24 cellular contexts compared by ENCODE assay signal in the genomic region with DNA sequence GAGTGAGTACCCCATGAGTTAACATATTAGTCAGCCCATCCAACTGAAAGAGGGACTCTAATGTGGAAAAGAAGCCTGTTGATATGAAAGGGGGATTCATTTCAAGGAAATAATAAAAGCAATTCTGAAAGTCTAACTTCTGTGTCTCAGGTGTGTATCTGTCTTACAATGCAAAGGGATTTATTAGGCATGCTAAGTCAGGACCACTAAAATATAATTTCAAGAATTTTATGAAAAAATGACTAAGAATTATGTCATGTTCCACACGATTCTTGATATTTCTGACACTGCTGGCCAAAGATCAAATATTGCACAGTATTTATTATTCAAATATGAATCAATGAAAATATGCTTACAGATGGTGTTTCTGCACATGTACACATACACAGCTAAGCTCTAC.
"Had no signal": no experiment of that assay in that cellular context is flagged by ENCODE, and none has a peak within 500 bp of the region (broad histone marks: within the 10 kb centered on the region; RNA-seq: fewer than 3 reads in every experiment).

No MANE protein-coding gene starts in this region.

- H3K4me3 ChIP-seq: colonic mucosa, esophagus squamous epithelium, left ventricle myocardium inferior, lower lobe of right lung, neural progenitor cell, ovary, testis, tibial nerve, upper lobe of right lung had no signal

- H3K27me3 ChIP-seq: colonic mucosa, esophagus squamous epithelium, neural progenitor cell, ovary, testis, tibial nerve, upper lobe of right lung had no signal

- H3K9me3 ChIP-seq: colonic mucosa, esophagus squamous epithelium, left ventricle myocardium inferior, lower lobe of right lung, ovary, testis, tibial nerve, upper lobe of right lung had no signal

- H3K27ac Mint-ChIP-seq: memory B cell; natural killer cell treated with Interleukin-12 subunit alpha and Interleukin-12 subunit beta and Interleukin-15 and Interleukin-18, amount 100 ng/mL, for 72 hours; neural progenitor cell; stimulated activated memory B cell treated with anti-CD40 and anti-IgM and Interleukin-4, amounts not matched to agents 10 μg/mL and 1 μg/mL and 100 μg/mL, for 72 hours; stimulated activated naive CD8-positive, alpha-beta T cell treated with anti-CD3 and anti-CD28 coated beads, Interleukin-15, Interleukin-2, amounts not matched to agents 100 ng/mL and 50 ng/mL, for 24 hours had no signal

- H3K9me3 Mint-ChIP-seq: immature natural killer cell; memory B cell; natural killer cell treated with Interleukin-12 subunit alpha and Interleukin-12 subunit beta and Interleukin-15 and Interleukin-18, amount 100 ng/mL, for 72 hours; neural progenitor cell; stimulated activated memory B cell treated with anti-CD40 and anti-IgM and Interleukin-4, amounts not matched to agents 10 μg/mL and 1 μg/mL and 100 μg/mL, for 72 hours; stimulated activated naive CD8-positive, alpha-beta T cell treated with anti-CD3 and anti-CD28 coated beads, Interleukin-15, Interleukin-2, amounts not matched to agents 100 ng/mL and 50 ng/mL, for 24 hours had no signal

- H3K9ac ChIP-seq: neural progenitor cell had no signal

- H2AFZ ChIP-seq: neural progenitor cell had no signal

- H3K4me3 Mint-ChIP-seq: immature natural killer cell; memory B cell; natural killer cell treated with Interleukin-12 subunit alpha and Interleukin-12 subunit beta and Interleukin-15 and Interleukin-18, amount 100 ng/mL, for 72 hours; neural progenitor cell; stimulated activated memory B cell treated with anti-CD40 and anti-IgM and Interleukin-4, amounts not matched to agents 10 μg/mL and 1 μg/mL and 100 μg/mL, for 72 hours; stimulated activated naive CD8-positive, alpha-beta T cell treated with anti-CD3 and anti-CD28 coated beads, Interleukin-15, Interleukin-2, amounts not matched to agents 100 ng/mL and 50 ng/mL, for 24 hours had no signal

- H3K36me3 ChIP-seq: colonic mucosa, esophagus squamous epithelium, left ventricle myocardium inferior, lower lobe of right lung, neural progenitor cell, ovary, tibial nerve, upper lobe of right lung had no signal

- FAIRE-seq: kidney had no signal

- DNase-seq: colonic mucosa; dermis blood vessel endothelial cell; esophagus squamous epithelium; foreskin fibroblast; immature natural killer cell; kidney; left cardiac atrium; left ventricle myocardium inferior; lower lobe of right lung; midbrain; nucleus accumbens; ovary; right cardiac atrium; stimulated activated CD4-positive, alpha-beta T cell treated with anti-CD3 and anti-CD28 coated beads, Interleukin-15, amount 100 ng/mL, for 24 hours; stimulated activated CD4-positive, alpha-beta T cell treated with anti-CD3 and anti-CD28 coated beads, Interleukin-1b, Interleukin-23, amount 100 ng/mL, for 48 hours; stimulated activated CD4-positive, alpha-beta T cell treated with anti-CD3 and anti-CD28 coated beads, Interleukin-4, amount 100 ng/mL, for 24 hours; testis; upper lobe of right lung had no signal

- H3K27me3 Mint-ChIP-seq: memory B cell; natural killer cell treated with Interleukin-12 subunit alpha and Interleukin-12 subunit beta and Interleukin-15 and Interleukin-18, amount 100 ng/mL, for 72 hours; stimulated activated memory B cell treated with anti-CD40 and anti-IgM and Interleukin-4, amounts not matched to agents 10 μg/mL and 1 μg/mL and 100 μg/mL, for 72 hours; stimulated activated naive CD8-positive, alpha-beta T cell treated with anti-CD3 and anti-CD28 coated beads, Interleukin-15, Interleukin-2, amounts not matched to agents 100 ng/mL and 50 ng/mL, for 24 hours had no signal

- H3K27ac ChIP-seq: colonic mucosa, esophagus squamous epithelium, left ventricle myocardium inferior, lower lobe of right lung, neural progenitor cell, ovary, testis, tibial nerve, upper lobe of right lung had no signal

- ATAC-seq: left cardiac atrium; lower lobe of right lung; natural killer cell treated with Interleukin-12 subunit alpha and Interleukin-12 subunit beta and Interleukin-15 and Interleukin-18, amount 100 ng/mL, for 72 hours; right cardiac atrium; stimulated activated memory B cell treated with anti-CD40 and anti-IgM and Interleukin-4, amounts not matched to agents 10 μg/mL and 1 μg/mL and 100 μg/mL, for 72 hours; upper lobe of right lung had no signal

- H3K4me1 ChIP-seq: colonic mucosa, esophagus squamous epithelium, lower lobe of right lung, neural progenitor cell, testis, upper lobe of right lung had no signal

- H3K36me3 Mint-ChIP-seq: natural killer cell treated with Interleukin-12 subunit alpha and Interleukin-12 subunit beta and Interleukin-15 and Interleukin-18, amount 100 ng/mL, for 72 hours had no signal

- H3K4me2 ChIP-seq: neural progenitor cell had no signal
